In genomic region chr11:108223449-108224149, GRCh38 we compare ENCODE assay signal across 1 cellular context.
A peak's percentile ranks its signal among the peaks of the same experiment; 100 is the strongest.
TF ChIP-seq lines count a peak whose summit lies in the region.

No MANE protein-coding gene starts in this region.

TF ChIP-seq in GM12878, 131 proteins besides CTCF, POLR2A, EP300 and RAD21 (continued from another document and continues in another):
- TF ChIP-seq ZBTB4 (CRISPR knock-in tag; IDR thresholded peaks at IDR 0.05) = no peak
- no peak for TF ChIP-seq HCFC1 (IDR thresholded peaks at IDR 0.05; ENCODE audit: low read length)
- no peak for TF ChIP-seq SREBF1 (IDR thresholded peaks at IDR 0.05; ENCODE audit: low read length)
- no peak for TF ChIP-seq SKIL (IDR thresholded peaks at IDR 0.05; ENCODE audit: low read depth, poor library complexity, severe bottlenecking)
- no peak for TF ChIP-seq REST (IDR thresholded peaks at IDR 0.05; ENCODE audit: low read depth, low read length)
- no peak for TF ChIP-seq CHD2 (IDR thresholded peaks at IDR 0.05; ENCODE audit: borderline replicate concordance, low read depth, low read length)
- no peak for TF ChIP-seq LARP7 (IDR thresholded peaks at IDR 0.05)
- peak; percentile 47; the same call in 1 of the 2 replicates for TF ChIP-seq CREM (IDR thresholded peaks at IDR 0.05; ENCODE audit: low read depth)
- TF ChIP-seq GABPA (IDR thresholded peaks at IDR 0.05; ENCODE audit: low read depth) = peak; percentile 60
- no peak for TF ChIP-seq ESRRA (IDR thresholded peaks at IDR 0.05; ENCODE audit: low read length)
- TF ChIP-seq GATAD2B (conservative IDR thresholded peaks at IDR 0.05; ENCODE audit: low read depth) = no peak
- TF ChIP-seq CBX3 (IDR thresholded peaks at IDR 0.05; ENCODE audit: borderline replicate concordance, low read depth) = no peak
- no peak for TF ChIP-seq POLR2AphosphoS2 (IDR thresholded peaks at IDR 0.05; ENCODE audit: low read depth, low read length)
- TF ChIP-seq BCL11A (IDR thresholded peaks at IDR 0.05; ENCODE audit: low read depth, low read length) = peak; percentile 53; the same call in 1 of the 2 replicates
- peak; percentile 98 for TF ChIP-seq IRF4 (IDR thresholded peaks at IDR 0.05; ENCODE audit: low read depth, low read length)
- no peak for TF ChIP-seq RFX5 (IDR thresholded peaks at IDR 0.05; ENCODE audit: low read depth, low read length)
- 0 out of 2 replicates have a peak, but pooled peaks have one; percentile 17 for TF ChIP-seq E2F4 (IDR thresholded peaks at IDR 0.05; ENCODE audit: low read depth, low read length)
- TF ChIP-seq USF2 (IDR thresholded peaks at IDR 0.05; ENCODE audit: borderline replicate concordance, low read depth, low read length) = no peak
- TF ChIP-seq NFYA (IDR thresholded peaks at IDR 0.05; ENCODE audit: borderline replicate concordance, low read depth, low read length) = no peak
- TF ChIP-seq CHD1 (IDR thresholded peaks at IDR 0.05; ENCODE audit: low read depth, low read length) = no peak; the same call in 1 of the 2 replicates
- no peak; the same call in 1 of the 2 replicates for TF ChIP-seq ZBTB40 (IDR thresholded peaks at IDR 0.05; ENCODE audit: borderline replicate concordance)
- TF ChIP-seq STAT1 (conservative IDR thresholded peaks at IDR 0.05) = no peak
- TF ChIP-seq CUX1 (IDR thresholded peaks at IDR 0.05; ENCODE audit: insufficient replicate concordance, low read depth, low read length) = peak; percentile 22
- no peak for TF ChIP-seq SREBF2 (IDR thresholded peaks at IDR 0.05; ENCODE audit: low read length)
- TF ChIP-seq BCLAF1 (IDR thresholded peaks at IDR 0.05) = no peak
- TF ChIP-seq IKZF1 (conservative IDR thresholded peaks at IDR 0.05) = peak; percentile 36; the same call in 1 of the 2 replicates
- TF ChIP-seq ATF2 (IDR thresholded peaks at IDR 0.05; ENCODE audit: low read length) = peak; percentile 86
- no peak for TF ChIP-seq RB1 (IDR thresholded peaks at IDR 0.05; ENCODE audit: borderline replicate concordance)
